Comparison of ENCODE assay signal across 13 cellular contexts in the genomic region with DNA sequence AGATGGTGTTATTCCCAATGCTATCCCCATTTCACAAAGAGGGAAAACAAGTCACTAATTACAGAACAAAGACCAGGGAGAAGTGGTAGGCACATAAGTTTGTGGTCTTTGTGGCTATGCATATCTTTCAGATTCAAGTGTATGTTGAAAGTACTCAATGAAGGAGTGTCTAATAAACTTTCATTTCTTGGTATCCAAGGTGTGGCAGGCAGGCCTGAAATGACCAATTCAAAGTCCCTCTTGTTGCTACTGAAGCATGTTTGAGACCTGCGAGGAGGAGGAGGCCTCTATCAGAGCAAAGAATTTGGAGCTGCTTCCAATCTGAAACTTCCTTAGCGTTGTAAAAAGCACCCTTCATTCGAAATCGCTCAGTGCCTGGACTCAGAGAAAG.
A peak's percentile ranks its signal among the peaks of the same experiment; 100 is the strongest.
DNase-seq lines count a peak whose midpoint lies in the region; ATAC-seq lines count a peak whose summit lies in the region.
"Had no signal": no experiment of that assay in that cellular context is flagged by ENCODE, and none has a peak within 500 bp of the region (broad histone marks: within the 10 kb centered on the region; RNA-seq: fewer than 3 reads in every experiment).

No MANE protein-coding gene starts in this region.

- ATAC-seq in GM19351 (IDR thresholded peaks at IDR 0.05; ENCODE audit: unreplicated experiment), result peak; percentile 45
- no peak for ATAC-seq in stimulated activated memory B cell treated with anti-CD40 and anti-IgM and Interleukin-4, amounts not matched to agents 10 μg/mL and 1 μg/mL and 100 μg/mL, for 72 hours
- ATAC-seq: HCT116, mucosa of descending colon had no signal

- DNase-seq in T-helper 2 cell treated with Interferon-gamma antibody and Interleukin-4, amounts not matched to agents 5 μg/mL and 100 μg/mL, for 36 hours (ENCODE audit: low spot score), result no peak
- peak; percentile 12 for DNase-seq in kidney tubule cell (ENCODE audit: low spot score)
- no peak for DNase-seq in NK-92 treated with Interleukin-12 subunit alpha and Interleukin-12 subunit beta, amount 100 ng/mL, for 24 hours (lab: John Stamatoyannopoulos, UW)
- no peak for DNase-seq in NCI-H128 (lab: John Stamatoyannopoulos, UW; ENCODE audit: unreplicated experiment)
- no peak for DNase-seq in GM19238 (ENCODE audit: insufficient read length, low spot score)
- DNase-seq in NCI-H774 (lab: John Stamatoyannopoulos, UW), result no peak
- DNase-seq: activated naive CD8-positive, alpha-beta T cell treated with anti-CD3 and anti-CD28 coated beads, Interleukin-2, amount 10 ng/mL, durations not matched to agents 7 days and 5 days; CD8-positive, alpha-beta memory T cell; KBM-7; mucosa of descending colon had no signal

- no peaks in the 10 kb centered on the region for H3K9me3 Mint-ChIP-seq in T-helper 2 cell treated with Interferon-gamma antibody and Interleukin-4, amounts not matched to agents 5 μg/mL and 100 μg/mL, for 36 hours
- H3K9me3 Mint-ChIP-seq in stimulated activated memory B cell treated with anti-CD40 and anti-IgM and Interleukin-4, amounts not matched to agents 10 μg/mL and 1 μg/mL and 100 μg/mL, for 72 hours, result peaks cover 3% of the 10 kb centered on the region
- H3K9me3 Mint-ChIP-seq: CD8-positive, alpha-beta memory T cell had no signal

- no peaks in the 10 kb centered on the region for H3K27me3 Mint-ChIP-seq in T-helper 2 cell treated with Interferon-gamma antibody and Interleukin-4, amounts not matched to agents 5 μg/mL and 100 μg/mL, for 36 hours (ENCODE audit: low read depth)
- no peaks in the 10 kb centered on the region for H3K27me3 Mint-ChIP-seq in stimulated activated memory B cell treated with anti-CD40 and anti-IgM and Interleukin-4, amounts not matched to agents 10 μg/mL and 1 μg/mL and 100 μg/mL, for 72 hours

- peak overlapping the region; percentile 8 for H3K27ac Mint-ChIP-seq in T-helper 2 cell treated with Interferon-gamma antibody and Interleukin-4, amounts not matched to agents 5 μg/mL and 100 μg/mL, for 36 hours
- peak overlapping the region; percentile 54 for H3K27ac Mint-ChIP-seq in stimulated activated memory B cell treated with anti-CD40 and anti-IgM and Interleukin-4, amounts not matched to agents 10 μg/mL and 1 μg/mL and 100 μg/mL, for 72 hours
- H3K27ac Mint-ChIP-seq: activated naive CD8-positive, alpha-beta T cell treated with anti-CD3 and anti-CD28 coated beads, Interleukin-2, amount 10 ng/mL, durations not matched to agents 7 days and 5 days; CD8-positive, alpha-beta memory T cell had no signal

- no peak overlapping the region for H3K4me3 Mint-ChIP-seq in T-helper 2 cell treated with Interferon-gamma antibody and Interleukin-4, amounts not matched to agents 5 μg/mL and 100 μg/mL, for 36 hours
- no peak overlapping the region for H3K4me3 Mint-ChIP-seq in stimulated activated memory B cell treated with anti-CD40 and anti-IgM and Interleukin-4, amounts not matched to agents 10 μg/mL and 1 μg/mL and 100 μg/mL, for 72 hours
- H3K4me3 Mint-ChIP-seq: activated naive CD8-positive, alpha-beta T cell treated with anti-CD3 and anti-CD28 coated beads, Interleukin-2, amount 10 ng/mL, durations not matched to agents 7 days and 5 days; CD8-positive, alpha-beta memory T cell had no signal

- H3K4me1 Mint-ChIP-seq in T-helper 2 cell treated with Interferon-gamma antibody and Interleukin-4, amounts not matched to agents 5 μg/mL and 100 μg/mL, for 36 hours (ENCODE audit: low read depth), result peaks cover 51% of the 10 kb centered on the region
- peaks cover 55% of the 10 kb centered on the region for H3K4me1 Mint-ChIP-seq in stimulated activated memory B cell treated with anti-CD40 and anti-IgM and Interleukin-4, amounts not matched to agents 10 μg/mL and 1 μg/mL and 100 μg/mL, for 72 hours

- H3K36me3 Mint-ChIP-seq in T-helper 2 cell treated with Interferon-gamma antibody and Interleukin-4, amounts not matched to agents 5 μg/mL and 100 μg/mL, for 36 hours (ENCODE audit: low read depth), result no peaks in the 10 kb centered on the region
- H3K36me3 Mint-ChIP-seq in stimulated activated memory B cell treated with anti-CD40 and anti-IgM and Interleukin-4, amounts not matched to agents 10 μg/mL and 1 μg/mL and 100 μg/mL, for 72 hours, result peaks cover 8% of the 10 kb centered on the region
- H3K36me3 Mint-ChIP-seq: activated naive CD8-positive, alpha-beta T cell treated with anti-CD3 and anti-CD28 coated beads, Interleukin-2, amount 10 ng/mL, durations not matched to agents 7 days and 5 days; CD8-positive, alpha-beta memory T cell had no signal
